Comparison of ENCODE assay signal across 30 cellular contexts in genomic region chr7:20233362-20233761, GRCh38. TPM values are rescaled to one million over a fixed set of nuclear protein-coding genes. Genes with fewer than 3 reads are reported as not detected.
DNase-seq lines count a peak whose midpoint lies in the region; ATAC-seq, FAIRE-seq and TF ChIP-seq lines count a peak whose summit lies in the region.
"Had no signal": no experiment of that assay in that cellular context is flagged by ENCODE, and none has a peak within 500 bp of the region (broad histone marks: within the 10 kb centered on the region; RNA-seq: fewer than 3 reads in every experiment).

No MANE protein-coding gene starts in this region.

- no TSS peak for BruUV-seq in GM12878 (replicated peaks; lab: Mats Ljungman, UMichigan)

- no peak for FAIRE-seq in GM12878 (lab: Jason Lieb, UNC)
- FAIRE-seq: A549, RCC 7860 had no signal

- H3K9me3 ChIP-seq in GM12878 (replicated peaks; ENCODE audit: control insufficient read depth, insufficient read depth, low read length) (no peaks in the 10 kb centered on the region; the same call in 2 of the 3 replicates), HAP-1 (no peaks in the 10 kb centered on the region)
- H3K9me3 ChIP-seq: A549, body of pancreas, ovary, upper lobe of left lung had no signal

- H3K27me3 ChIP-seq in GM12878 (replicated peaks in 1 of 2; ENCODE audit: control insufficient read depth in 2 of 2, insufficient read depth in 2 of 2, low read length in 1 of 2) (no peaks in the 10 kb centered on the region), HAP-1 (ENCODE audit: low read depth) (no peaks in the 10 kb centered on the region)
- H3K27me3 ChIP-seq: body of pancreas, ovary, upper lobe of left lung had no signal

- H3K27ac Mint-ChIP-seq in osteocyte (ENCODE audit: unreplicated experiment), result no peak overlapping the region
- H3K27ac Mint-ChIP-seq: activated CD4-positive, alpha-beta memory T cell treated with anti-CD3 and anti-CD28 coated beads, Interleukin-2, amount 10 ng/mL, durations not matched to agents 7 days and 5 days; activated T-helper 2 cell treated with anti-CD3 and anti-CD28 coated beads, Interferon-gamma antibody, Interleukin-2, Interleukin-4, amounts not matched to agents 10 μg/mL and 5 μg/mL and 100 μg/mL, durations not matched to agents 14 hours and 24 hours and 36 hours; CD4-positive, CD25-positive, alpha-beta regulatory T cell; effector memory CD8-positive, alpha-beta T cell had no signal

- H3K9ac ChIP-seq in GM12878 (ENCODE audit: control insufficient read depth, insufficient read depth, low read length), result no peak overlapping the region

- TF ChIP-seq POLR2A in GM12878 (IDR thresholded peaks at IDR 0.05; ENCODE audit: low read depth, low read length), result no peak

- peak in 1 of 2 experiments; percentile 55; a peak in 1 of 4 replicates for TF ChIP-seq EP300 in GM12878 (IDR thresholded peaks at IDR 0.05; ENCODE audit: borderline replicate concordance in 1 of 2, control insufficient read depth in 1 of 2, low read depth in 2 of 2, low read length in 2 of 2)

- H3K4me2 ChIP-seq in GM12878 (ENCODE audit: control insufficient read depth, insufficient read depth), result 0 out of 2 replicates have a peak overlapping the region, but pooled peaks have one; percentile 41
- H3K4me2 ChIP-seq: A549 had no signal

- H3K4me1 ChIP-seq in GM12878 (ENCODE audit: control insufficient read depth, insufficient read depth, low read length) (peaks cover 22% of the 10 kb centered on the region), HAP-1 (no peaks in the 10 kb centered on the region)
- H3K4me1 ChIP-seq: A549, body of pancreas, upper lobe of left lung had no signal

- POLR2A ChIA-PET in GM12878 (lab: Charles Lee), result interaction anchor here (0.8 to 10.2 kb wide), 5 partner anchors 13 to 103 kb away, joined by 3 to 151 read pairs (median 4); partner anchors contain the start of gene MACC1

- peaks cover 16% of the 10 kb centered on the region for H3K4me1 Mint-ChIP-seq in osteocyte (ENCODE audit: unreplicated experiment)
- H3K4me1 Mint-ChIP-seq: central memory CD8-positive, alpha-beta T cell had no signal

- no peak for TF ChIP-seq RAD21 in GM12878 (IDR thresholded peaks at IDR 0.05; ENCODE audit: insufficient read depth, low read depth, low read length)

- H3K4me3 Mint-ChIP-seq in osteocyte (ENCODE audit: unreplicated experiment), result no peak overlapping the region
- H3K4me3 Mint-ChIP-seq: activated CD4-positive, alpha-beta memory T cell treated with anti-CD3 and anti-CD28 coated beads, Interleukin-2, amount 10 ng/mL, durations not matched to agents 7 days and 5 days; CD4-positive, CD25-positive, alpha-beta regulatory T cell; central memory CD8-positive, alpha-beta T cell; effector memory CD8-positive, alpha-beta T cell had no signal

- H3K9me3 Mint-ChIP-seq in osteocyte (ENCODE audit: unreplicated experiment), result no peaks in the 10 kb centered on the region
- H3K9me3 Mint-ChIP-seq: activated CD4-positive, alpha-beta memory T cell treated with anti-CD3 and anti-CD28 coated beads, Interleukin-2, amount 10 ng/mL, durations not matched to agents 7 days and 5 days; activated T-helper 2 cell treated with anti-CD3 and anti-CD28 coated beads, Interferon-gamma antibody, Interleukin-2, Interleukin-4, amounts not matched to agents 10 μg/mL and 5 μg/mL and 100 μg/mL, durations not matched to agents 14 hours and 24 hours and 36 hours had no signal

- no peak overlapping the region for H3K27ac ChIP-seq in GM12878 (ENCODE audit: control insufficient read depth, insufficient read depth)
- H3K27ac ChIP-seq: A549, body of pancreas, ovary, upper lobe of left lung had no signal

- ATAC-seq in GM18498 (IDR thresholded peaks at IDR 0.05; ENCODE audit: unreplicated experiment) (peak; percentile 54), GM19397 (IDR thresholded peaks at IDR 0.05; ENCODE audit: unreplicated experiment) (peak; percentile 41), HG02885 (IDR thresholded peaks at IDR 0.05; ENCODE audit: poor library complexity, unreplicated experiment) (peak; percentile 36), GM12878 (peak; percentile 46), GM19452 (IDR thresholded peaks at IDR 0.05; ENCODE audit: unreplicated experiment) (no peak)
- ATAC-seq: A549; body of pancreas; effector memory CD8-positive, alpha-beta T cell; HCT116 had no signal

- no peaks in the 10 kb centered on the region for H3K36me3 ChIP-seq in GM12878 (ENCODE audit: control insufficient read depth in 2 of 2, insufficient read depth in 2 of 2, low read length in 1 of 2)
- no peaks in the 10 kb centered on the region for H3K36me3 ChIP-seq in HAP-1 (replicated peaks)
- H3K36me3 ChIP-seq: ovary, upper lobe of left lung had no signal

- peak overlapping the region; percentile 13 for H2AFZ ChIP-seq in GM12878 (ENCODE audit: control insufficient read depth, low read depth, low read length)

- no peaks in the 10 kb centered on the region for H3K27me3 Mint-ChIP-seq in osteocyte (ENCODE audit: unreplicated experiment)
- H3K27me3 Mint-ChIP-seq: CD4-positive, CD25-positive, alpha-beta regulatory T cell; central memory CD8-positive, alpha-beta T cell; effector memory CD8-positive, alpha-beta T cell had no signal

- CTCF ChIA-PET in GM12878 (lab: Yijun Ruan, JAX), result interaction anchor here (1.4 to 12.5 kb wide), 3 partner anchors 13 to 52 kb away, joined by 3 to 159 read pairs (median 4); partner anchors contain the start of gene MACC1

- intact Hi-C loops in GM12878 (cut with micrococcal nuclease; ENCODE audit: unreplicated experiment) (no loop called here), posterior cingulate gyrus (cut with DNase I) (no loop called here)

- TF ChIP-seq CTCF in GM12878 (IDR thresholded peaks at IDR 0.05 in 2 of 3, conservative IDR thresholded peaks at IDR 0.05 in 1 of 3; ENCODE audit: control insufficient read depth in 2 of 3, extremely low read depth in 1 of 3, insufficient read depth in 1 of 3, low read depth in 3 of 3, low read length in 3 of 3) (no peak), osteocyte (IDR thresholded peaks at IDR 0.05) (no peak)

- in situ Hi-C loops in GM12878 (cut with MboI) (loop anchor here (25.0 kb wide), 2 partner anchors 1129 to 1704 kb away; partner anchors contain the start of gene CDCA7L), HAP-1 (cut with MboI; ENCODE audit: low sequenced_read_pairs) (no loop called here)

- H3K4me3 ChIP-seq in GM12878 (no peak overlapping the region), HAP-1 (no peak overlapping the region)
- H3K4me3 ChIP-seq: A549, body of pancreas, ovary, upper lobe of left lung had no signal

- RAD21 ChIA-PET in GM12878 (lab: Charles Lee; ENCODE audit: unreplicated experiment), result interaction anchor here (1.6 to 11.5 kb wide), 3 partner anchors 9 to 35 kb away, joined by 3 to 230 read pairs (median 12); partner anchors contain the start of gene MACC1

- SMC1A ChIA-PET in GM12878 (lab: Charles Lee; ENCODE audit: uncharacterized antibody, unreplicated experiment), result interaction anchor here (1.1 to 16.4 kb wide), 7 partner anchors 15 to 92 kb away, joined by 3 to 474 read pairs (median 12); partner anchors contain the start of gene MACC1

- H3K36me3 Mint-ChIP-seq in osteocyte (ENCODE audit: unreplicated experiment), result no peaks in the 10 kb centered on the region
- H3K36me3 Mint-ChIP-seq: CD4-positive, CD25-positive, alpha-beta regulatory T cell had no signal

- 42% methylated on average over 4 of the region's 4 CpGs for WGBS in GM12878 (ENCODE audit: insufficient coverage, insufficient replicate concordance, low lambda C conversion rate, missing lambda C conversion rate)

- DNase-seq in GM12878 (ENCODE audit: low read depth, low spot score) (no peak), posterior cingulate gyrus (no peak), osteocyte (ENCODE audit: extremely low spot score, unreplicated experiment) (no peak), HAP-1 (ENCODE audit: low spot score in 2 of 2) (no peak)
- DNase-seq: activated CD4-positive, alpha-beta memory T cell treated with anti-CD3 and anti-CD28 coated beads, Interleukin-2, amount 10 ng/mL, durations not matched to agents 7 days and 5 days; activated naive CD4-positive, alpha-beta T cell treated with anti-CD3 and anti-CD28 coated beads, Interleukin-2, amount 50 U/mL, for 16 hours; AML-193; body of pancreas; CD4-positive, CD25-positive, alpha-beta regulatory T cell; DND-41; effector memory CD8-positive, alpha-beta T cell; glutamatergic neuron; mesenchymal stem cell; MV-4-11; NCI-H146; NCI-H226; NCI-H748 treated with DMSO at 0.1 percent for 48 hours; ovary; SIG-M5; stimulated activated naive CD4-positive, alpha-beta T cell; upper lobe of left lung had no signal

- H3K79me2 ChIP-seq in GM12878 (ENCODE audit: control insufficient read depth, insufficient read depth, low read length), result no peaks in the 10 kb centered on the region

- H4K20me1 ChIP-seq in GM12878 (ENCODE audit: control insufficient read depth, insufficient read depth), result no peaks in the 10 kb centered on the region

TF ChIP-seq in GM12878, 131 proteins besides CTCF, POLR2A, EP300 and RAD21 (continues in another document):
- no peak for TF ChIP-seq NFIC (IDR thresholded peaks at IDR 0.05; ENCODE audit: low read depth, low read length)
- TF ChIP-seq GATAD2B (conservative IDR thresholded peaks at IDR 0.05; ENCODE audit: low read depth), result peak; percentile 43; the same call in 1 of the 2 replicates
- peak; percentile 45 for TF ChIP-seq NR2F1 (conservative IDR thresholded peaks at IDR 0.05)

RNA-seq across cellular contexts. Expression of gene MACC1, which starts 16.2 kb away (rescaled TPM):
- 593 and 645 TPM in 2 replicates for total RNA-seq in GM12878 (2013; cell fraction: nucleolus; rRNA removed)
- total RNA-seq in GM12878 (2014; rRNA removed), result 23.7 and 31.0 TPM in 2 replicates
- total RNA-seq in GM12878 (2014; rRNA removed; fragmentation: Illumina TruSeq; extraction: Trizol), result 47.7 and 47.8 TPM in 2 replicates
- total RNA-seq in GM12878 (2021), result 26.6 and 27.6 TPM in 2 replicates
- 2.0 TPM for polyA plus RNA-seq in GM12878 (2011; ENCODE audit: low read depth)
- polyA plus RNA-seq in GM12878 (2011; rRNA removed), result 61.1 and 99.6 TPM in 2 replicates
- polyA plus RNA-seq in GM12878 (2011; cell fraction: cytosol; rRNA removed), result 20.5 and 20.6 TPM in 2 replicates
- 47.9 and 49.9 TPM in 2 replicates for polyA plus RNA-seq in GM12878 (2011; cell fraction: nucleus; rRNA removed)
- polyA plus RNA-seq in GM12878 (2012), result 2.8 and 4.0 TPM in 2 replicates
- polyA plus RNA-seq in GM12878 (2014; fragmentation: Illumina TruSeq; extraction: Trizol), result 14.4 and 16.0 TPM in 2 replicates
- polyA plus RNA-seq in GM12878 (2014; fragmentation: Nextera tagmentation; extraction: Ambion mirVana), result 10 to 100 TPM in 1 of 2 experiments, 1 to 10 TPM in 1; 6.0 to 10.9 TPM
- polyA plus RNA-seq in GM12878 (2014; rRNA removed), result 6.5 and 8.0 TPM in 2 replicates
- 10 to 100 TPM in 1 of 2 experiments, 1 to 10 TPM in 1; 9.0 to 11.0 TPM for polyA plus RNA-seq in GM12878 (2016; fragmentation: Nextera tagmentation; extraction: Ambion mirVana)
- 172 and 187 TPM in 2 replicates for polyA minus RNA-seq in GM12878 (2011; rRNA and poly(A)+ RNA removed)
- 79.0 and 99.2 TPM in 2 replicates for polyA minus RNA-seq in GM12878 (2011; cell fraction: cytosol; rRNA and poly(A)+ RNA removed)
- polyA minus RNA-seq in GM12878 (2011; cell fraction: nucleus; rRNA and poly(A)+ RNA removed), result 139 and 207 TPM in 2 replicates
- total RNA-seq in osteocyte, result not detected in 2 replicates
- total RNA-seq: activated T-helper 2 cell treated with anti-CD3 and anti-CD28 coated beads, Interferon-gamma antibody, Interleukin-2, Interleukin-4, amounts not matched to agents 10 μg/mL and 5 μg/mL and 100 μg/mL, durations not matched to agents 14 hours and 24 hours and 36 hours had no signal

Comparison
In these comparisons a context has a peak if more than half of its experiments do, and no peak if none do; other contexts are left out.
1. RNA of gene MACC1, which starts 16.2 kb away (total RNA-seq): 23.7 to 645 TPM in GM12878; not detected in osteocyte; every median in the first group is over 10 times any median in the second.